In genomic region chr4:108906006-108906405, GRCh38 we compare ENCODE assay signal across 1 cellular context.
TF ChIP-seq lines count a peak whose summit lies in the region.

No MANE protein-coding gene starts in this region.

TF ChIP-seq in H1, 55 proteins besides CTCF, POLR2A, EP300 and RAD21 (continued from another document):
- no peak for TF ChIP-seq BACH1 (IDR thresholded peaks at IDR 0.05; ENCODE audit: low read length)
- no peak for TF ChIP-seq SIRT6 (IDR thresholded peaks at IDR 0.05; ENCODE audit: low read length)
- no peak for TF ChIP-seq KDM1A (IDR thresholded peaks at IDR 0.05; ENCODE audit: borderline replicate concordance, low read length)
- TF ChIP-seq EZH2 (IDR thresholded peaks at IDR 0.05; ENCODE audit: low read depth, low read length, severe bottlenecking), result no peak
- no peak for TF ChIP-seq MAFK (IDR thresholded peaks at IDR 0.05; ENCODE audit: low read depth, low read length)
